14 cellular contexts compared by ENCODE assay signal in genomic region chr1:20727746-20728316, GRCh38. TPM values are rescaled to one million over a fixed set of nuclear protein-coding genes. Genes with fewer than 3 reads are reported as not detected.
DNase-seq lines count a peak whose midpoint lies in the region; ATAC-seq and TF ChIP-seq lines count a peak whose summit lies in the region.
"Had no signal": no experiment of that assay in that cellular context is flagged by ENCODE, and none has a peak within 500 bp of the region (broad histone marks: within the 10 kb centered on the region; RNA-seq: fewer than 3 reads in every experiment).

No MANE protein-coding gene starts in this region.

- H3K36me3 Mint-ChIP-seq in HFFc6 (ENCODE audit: low read depth): peaks cover 8% of the 10 kb centered on the region
- H3K36me3 Mint-ChIP-seq in activated CD8-positive, alpha-beta memory T cell treated with anti-CD3 and anti-CD28 coated beads, Interleukin-2, amount 10 ng/mL, durations not matched to agents 7 days and 5 days: no peaks in the 10 kb centered on the region
- H3K36me3 Mint-ChIP-seq: immature natural killer cell had no signal

- no peaks in the 10 kb centered on the region for H3F3A ChIP-seq in DOHH2 (ENCODE audit: control insufficient read depth, insufficient read depth)

- no peaks in the 10 kb centered on the region for H4K20me1 ChIP-seq in DOHH2 (ENCODE audit: control insufficient read depth, insufficient read depth, low read depth, low read length)

- H3K4me1 ChIP-seq in DOHH2 (ENCODE audit: control insufficient read depth, low read length): peaks cover 15% of the 10 kb centered on the region

- no peaks in the 10 kb centered on the region for H3K9me2 ChIP-seq in DOHH2 (replicated peaks; ENCODE audit: control insufficient read depth, low read length)

- ATAC-seq in activated CD8-positive, alpha-beta memory T cell treated with anti-CD3 and anti-CD28 coated beads, Interleukin-2, amount 10 ng/mL, durations not matched to agents 7 days and 5 days: no peak
- no peak for ATAC-seq in HG02623 (IDR thresholded peaks at IDR 0.05; ENCODE audit: unreplicated experiment)
- ATAC-seq in left cardiac atrium: no peak

- H3K79me2 ChIP-seq in DOHH2 (ENCODE audit: control insufficient read depth, low read length): no peaks in the 10 kb centered on the region

- no peak for DNase-seq in HFFc6
- DNase-seq in activated CD8-positive, alpha-beta memory T cell treated with anti-CD3 and anti-CD28 coated beads, Interleukin-2, amount 10 ng/mL, durations not matched to agents 7 days and 5 days: peak; percentile 40
- DNase-seq in left kidney (ENCODE audit: low read depth, low spot score): peak; percentile 18
- no peak for DNase-seq in left cardiac atrium
- no peak for DNase-seq in NCI-H510A (lab: John Stamatoyannopoulos, UW)
- no peak for DNase-seq in stimulated activated CD4-positive, alpha-beta T cell treated with anti-CD3 and anti-CD28 coated beads, Interleukin-2, amount 100 ng/mL, for 24 hours
- DNase-seq: activated naive CD4-positive, alpha-beta T cell treated with anti-CD3 and anti-CD28 coated beads, Interleukin-2, amount 50 U/mL, for 16 hours; effector memory CD4-positive, alpha-beta T cell; immature natural killer cell; NCI-H526 treated with DMSO at 0.1 percent for 48 hours had no signal

- intact Hi-C loops in left cardiac atrium (cut with DNase I): no loop called here

- H3K4me3 Mint-ChIP-seq in HFFc6: no peak overlapping the region
- H3K4me3 Mint-ChIP-seq in activated CD8-positive, alpha-beta memory T cell treated with anti-CD3 and anti-CD28 coated beads, Interleukin-2, amount 10 ng/mL, durations not matched to agents 7 days and 5 days: no peak overlapping the region
- H3K4me3 Mint-ChIP-seq: immature natural killer cell had no signal

- no peak overlapping the region for H3K27ac ChIP-seq in DOHH2 (ENCODE audit: low read depth, low read length)
- H3K27ac ChIP-seq: ovary, vagina had no signal

- no peak overlapping the region for H3K27ac Mint-ChIP-seq in HFFc6
- H3K27ac Mint-ChIP-seq in activated CD8-positive, alpha-beta memory T cell treated with anti-CD3 and anti-CD28 coated beads, Interleukin-2, amount 10 ng/mL, durations not matched to agents 7 days and 5 days: no peak overlapping the region
- H3K27ac Mint-ChIP-seq: immature natural killer cell had no signal

- TF ChIP-seq CTCF in DOHH2 (IDR thresholded peaks at IDR 0.05; ENCODE audit: low read depth, low read length, poor library complexity, severe bottlenecking) (peak; percentile 61), HFFc6 (IDR thresholded peaks at IDR 0.05) (peak; percentile 40; the same call in 1 of the 2 replicates)

- peaks cover 6% of the 10 kb centered on the region for H3K9me3 Mint-ChIP-seq in HFFc6
- no peaks in the 10 kb centered on the region for H3K9me3 Mint-ChIP-seq in activated CD8-positive, alpha-beta memory T cell treated with anti-CD3 and anti-CD28 coated beads, Interleukin-2, amount 10 ng/mL, durations not matched to agents 7 days and 5 days (ENCODE audit: low read depth)
- H3K9me3 Mint-ChIP-seq: immature natural killer cell had no signal

- H3K9me3 ChIP-seq in DOHH2 (ENCODE audit: control insufficient read depth, insufficient read depth, low read length): no peaks in the 10 kb centered on the region
- H3K9me3 ChIP-seq: ovary, vagina had no signal

- H3K27me3 Mint-ChIP-seq in HFFc6 (ENCODE audit: insufficient read depth): peaks cover 5% of the 10 kb centered on the region
- H3K27me3 Mint-ChIP-seq in activated CD8-positive, alpha-beta memory T cell treated with anti-CD3 and anti-CD28 coated beads, Interleukin-2, amount 10 ng/mL, durations not matched to agents 7 days and 5 days: peaks cover 40% of the 10 kb centered on the region

- H3K4me3 ChIP-seq in DOHH2 (ENCODE audit: low read length): no peak overlapping the region
- H3K4me3 ChIP-seq: ovary, vagina had no signal

- H3K36me3 ChIP-seq in DOHH2 (ENCODE audit: control insufficient read depth, low read length): no peaks in the 10 kb centered on the region
- H3K36me3 ChIP-seq: ovary, vagina had no signal

- peaks cover 21% of the 10 kb centered on the region for H3K4me1 Mint-ChIP-seq in HFFc6 (ENCODE audit: low read depth)
- H3K4me1 Mint-ChIP-seq in activated CD8-positive, alpha-beta memory T cell treated with anti-CD3 and anti-CD28 coated beads, Interleukin-2, amount 10 ng/mL, durations not matched to agents 7 days and 5 days: peaks cover 13% of the 10 kb centered on the region

- H3K4me2 ChIP-seq in DOHH2 (ENCODE audit: low read length): no peak overlapping the region

- peaks cover 47% of the 10 kb centered on the region for H3K27me3 ChIP-seq in DOHH2 (ENCODE audit: control insufficient read depth, low read length)
- H3K27me3 ChIP-seq: ovary, vagina had no signal

- CTCF ChIA-PET in activated CD8-positive, alpha-beta memory T cell treated with anti-CD3 and anti-CD28 coated beads, Interleukin-2, amount 10 ng/mL, durations not matched to agents 7 days and 5 days (lab: Charles Lee): interaction anchor here (1.0 to 1.3 kb wide), 3 partner anchors 29 to 86 kb away, joined by 3 to 4 read pairs (median 4); no protein-coding TSS in a partner anchor

RNA-seq across cellular contexts. Expression of gene SH2D5, which starts 4.7 kb away (rescaled TPM):
- total RNA-seq in HFFc6 (2021; fragmentation: NEBNext Ultra II Directional; extraction: Animal tissue kit (Norgen Biotek cat#: 25700)): 10 to 100 TPM; 12.0 to 15.9 (median 13.2) TPM
- total RNA-seq in activated CD8-positive, alpha-beta memory T cell treated with anti-CD3 and anti-CD28 coated beads, Interleukin-2, amount 10 ng/mL, durations not matched to agents 7 days and 5 days: not detected
- total RNA-seq in left cardiac atrium: under 1 TPM; 0.18 to 0.44 TPM
- total RNA-seq: vagina had no signal

RNA-seq across cellular contexts. Expression of gene KIF17, which starts 10.0 kb away (rescaled TPM):
- 1 to 10 TPM; 5.8 to 8.1 (median 7.4) TPM for total RNA-seq in HFFc6 (2021; fragmentation: NEBNext Ultra II Directional; extraction: Animal tissue kit (Norgen Biotek cat#: 25700))
- total RNA-seq in activated CD8-positive, alpha-beta memory T cell treated with anti-CD3 and anti-CD28 coated beads, Interleukin-2, amount 10 ng/mL, durations not matched to agents 7 days and 5 days: not detected
- total RNA-seq in left cardiac atrium: 1 to 10 TPM; 3.2 to 4.0 TPM

RNA-seq across cellular contexts. Expression of gene HP1BP3, which starts 59.3 kb away (rescaled TPM):
- total RNA-seq in HFFc6 (2021; fragmentation: NEBNext Ultra II Directional; extraction: Animal tissue kit (Norgen Biotek cat#: 25700)): 100 to 1,000 TPM; 171 to 207 (median 200) TPM
- total RNA-seq in activated CD8-positive, alpha-beta memory T cell treated with anti-CD3 and anti-CD28 coated beads, Interleukin-2, amount 10 ng/mL, durations not matched to agents 7 days and 5 days: 100 to 1,000 TPM; 295 to 364 TPM
- total RNA-seq in left cardiac atrium: 100 to 1,000 TPM; 128 to 133 TPM

Comparison
In these comparisons a context has a peak if more than half of its experiments do, and no peak if none do; other contexts are left out.
1. DNase-seq: peak in activated CD8-positive, alpha-beta memory T cell treated with anti-CD3 and anti-CD28 coated beads, Interleukin-2, amount 10 ng/mL, durations not matched to agents 7 days and 5 days (single experiment) and left kidney (single experiment); none in HFFc6 (single experiment), left cardiac atrium (single experiment), NCI-H510A (single experiment) and stimulated activated CD4-positive, alpha-beta T cell treated with anti-CD3 and anti-CD28 coated beads, Interleukin-2, amount 100 ng/mL, for 24 hours (0 of 2).
2. RNA of gene SH2D5, which starts 4.7 kb away (total RNA-seq): 12.0 to 15.9 TPM in HFFc6; 0.18 to 0.44 TPM in left cardiac atrium and not detected in activated CD8-positive, alpha-beta memory T cell treated with anti-CD3 and anti-CD28 coated beads, Interleukin-2, amount 10 ng/mL, durations not matched to agents 7 days and 5 days; every median in the first group is over 4 times any median in the second.
3. RNA of gene KIF17, which starts 10.0 kb away (total RNA-seq): 5.8 to 8.1 TPM in HFFc6 and 3.2 to 4.0 TPM in left cardiac atrium; not detected in activated CD8-positive, alpha-beta memory T cell treated with anti-CD3 and anti-CD28 coated beads, Interleukin-2, amount 10 ng/mL, durations not matched to agents 7 days and 5 days; every median in the first group is over 4 times any median in the second.